In the genomic region with DNA sequence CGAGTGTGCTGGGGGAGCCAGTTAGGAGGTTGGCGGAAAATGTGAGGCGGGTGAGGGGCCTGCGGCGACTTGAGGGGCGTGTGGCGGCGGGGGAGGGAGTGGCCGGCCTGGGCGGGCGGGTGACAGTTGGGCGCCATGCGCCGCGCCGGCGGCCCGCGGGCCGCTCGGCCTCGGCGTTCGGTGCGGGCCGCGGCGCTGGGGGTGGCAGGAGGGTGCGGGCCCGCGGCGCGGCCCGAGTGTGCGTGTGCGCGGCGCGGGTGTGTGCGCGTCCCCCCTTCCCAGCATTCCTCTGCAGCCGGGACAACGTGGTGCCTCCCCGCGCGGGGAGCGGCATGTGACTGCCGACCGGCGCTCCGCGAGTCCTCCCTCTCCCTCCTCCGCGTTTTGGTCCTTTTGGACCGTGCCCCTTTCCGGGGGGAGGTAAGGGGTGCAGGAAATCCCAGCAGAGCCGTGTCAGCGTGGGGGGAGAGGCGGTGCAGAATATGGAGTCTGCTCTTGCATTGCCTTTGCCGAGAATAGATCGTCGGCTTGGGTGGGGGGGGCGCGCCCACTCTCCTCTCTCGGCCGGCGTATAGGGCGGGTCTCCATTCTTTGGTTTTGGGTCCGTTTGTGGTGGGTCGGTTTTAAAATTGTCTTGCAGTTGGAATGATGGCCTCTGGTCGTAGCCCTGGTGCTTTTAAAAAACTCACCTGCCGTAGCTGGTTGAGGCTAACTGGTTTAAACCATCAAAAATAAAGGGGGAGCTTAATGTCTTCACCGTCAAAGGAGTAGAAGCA, we compare ENCODE assay signal across 8 cellular contexts. TPM values are rescaled to one million over a fixed set of nuclear protein-coding genes. Genes with fewer than 3 reads are reported as not detected.
DNase-seq lines count a peak whose midpoint lies in the region; ATAC-seq, FAIRE-seq and TF ChIP-seq lines count a peak whose summit lies in the region.

No MANE protein-coding gene starts in this region.

- no peaks in the 10 kb centered on the region for H3K27me3 ChIP-seq in endothelial cell of umbilical vein (ENCODE audit: control insufficient read depth in 2 of 2, insufficient read depth in 2 of 2, low read length in 2 of 2)

- FAIRE-seq in endothelial cell of umbilical vein (lab: Jason Lieb, UNC) = peak; percentile 75

- DNase-seq in EH (ENCODE audit: low read depth) = peak; percentile 53
- DNase-seq in NB4 (ENCODE audit: low read depth) = peak; percentile 77
- DNase-seq in activated T-cell treated with anti-CD3 and anti-CD28 coated beads for 1 hour (ENCODE audit: low read depth) = peak; percentile 36
- DNase-seq in endothelial cell of umbilical vein (ENCODE audit: low read depth, low spot score) = peak; percentile 29
- peak; percentile 73 for DNase-seq in midbrain (lab: John Stamatoyannopoulos, UW)
- peak; percentile 74 for DNase-seq in stimulated activated CD8-positive, alpha-beta memory T cell treated with anti-CD3 and anti-CD28 coated beads, Interleukin-4, amount 100 ng/mL, for 48 hours
- no peak for DNase-seq in NCI-H1048 (lab: John Stamatoyannopoulos, UW)

- POLR2A ChIA-PET in endothelial cell of umbilical vein (lab: Charles Lee) = interaction anchor here (0.7 kb wide), 1 partner anchor 35 kb away, joined by 4 read pairs; no protein-coding TSS in a partner anchor

- ATAC-seq in HG03025 (IDR thresholded peaks at IDR 0.05; ENCODE audit: low FRiP score, unreplicated experiment) = no peak

- peak overlapping the region; percentile 85 for H3K4me2 ChIP-seq in endothelial cell of umbilical vein (ENCODE audit: insufficient read depth, low read length)

- CTCF ChIA-PET in endothelial cell of umbilical vein (lab: Charles Lee) = interaction anchor here (1.0 to 2.2 kb wide), 4 partner anchors 11 to 107 kb away, joined by 3 to 7 read pairs (median 4); no protein-coding TSS in a partner anchor

- no peak for TF ChIP-seq POLR2A in NB4 (IDR thresholded peaks at IDR 0.05; ENCODE audit: extremely low read depth, insufficient read length)
- TF ChIP-seq POLR2A in endothelial cell of umbilical vein (IDR thresholded peaks at IDR 0.05; ENCODE audit: low read depth, low read length) = peak; percentile 44

- H2AFZ ChIP-seq in endothelial cell of umbilical vein (ENCODE audit: low read depth, low read length) = no peak overlapping the region

- peak overlapping the region; percentile 51 for H3K27ac ChIP-seq in endothelial cell of umbilical vein (ENCODE audit: insufficient read depth, low read depth, low read length)

- no peaks in the 10 kb centered on the region for H3K9me3 ChIP-seq in endothelial cell of umbilical vein (replicated peaks; ENCODE audit: control insufficient read depth, insufficient read depth, low read length)

- H3K79me2 ChIP-seq in endothelial cell of umbilical vein (ENCODE audit: control insufficient read depth, insufficient read depth, low read length) = peaks cover 67% of the 10 kb centered on the region

- no peaks in the 10 kb centered on the region for H3K36me3 ChIP-seq in endothelial cell of umbilical vein (ENCODE audit: control insufficient read depth in 2 of 2, extremely low read depth in 1 of 2, insufficient read depth in 2 of 2, low read length in 2 of 2)

- peaks cover 13% of the 10 kb centered on the region for H4K20me1 ChIP-seq in endothelial cell of umbilical vein (replicated peaks; ENCODE audit: control insufficient read depth, extremely low read depth, insufficient read depth, low read length)

- peaks cover 34% of the 10 kb centered on the region for H3K4me1 ChIP-seq in endothelial cell of umbilical vein (ENCODE audit: control insufficient read depth, extremely low read depth, insufficient read depth, low read length)

- H3K4me3 ChIP-seq in NB4 (ENCODE audit: low read depth, low read length) (peak overlapping the region; percentile 96), endothelial cell of umbilical vein (replicated peaks in 1 of 3; ENCODE audit: insufficient read depth in 1 of 3, low read depth in 1 of 3, low read length in 3 of 3) (peak overlapping the region; percentile 86 to 92 (median 88))

- no peak for TF ChIP-seq CTCF in NB4 (IDR thresholded peaks at IDR 0.05; ENCODE audit: low read depth, low read length)
- no peak for TF ChIP-seq CTCF in endothelial cell of umbilical vein (IDR thresholded peaks at IDR 0.05; ENCODE audit: extremely low read depth in 1 of 2, insufficient read depth in 1 of 2, low read depth in 1 of 2, low read length in 2 of 2)

- dilution Hi-C loops in endothelial cell of umbilical vein (cut with MboI; ENCODE audit: extremely low pct_ligation_motif_present, low sequenced_read_pairs) = no loop called here

- no TSS peak for BruUV-seq in endothelial cell of umbilical vein (replicated peaks; lab: Mats Ljungman, UMichigan)

- intact Hi-C loops in endothelial cell of umbilical vein (cut with micrococcal nuclease) = loop anchor here (2.0 to 10.0 kb wide), 4 partner anchors 14 to 712 kb away; partner anchors contain the start of gene MRPL22

- H3K9ac ChIP-seq in endothelial cell of umbilical vein (replicated peaks; ENCODE audit: extremely low read depth, insufficient read depth, low read length) = peak overlapping the region; percentile 82

- H3K9me1 ChIP-seq in endothelial cell of umbilical vein (replicated peaks; ENCODE audit: control insufficient read depth, extremely low read depth, insufficient read depth, low read length) = no peaks in the 10 kb centered on the region

TF ChIP-seq in endothelial cell of umbilical vein, 7 proteins besides CTCF, POLR2A, EP300 and RAD21:
- TF ChIP-seq MYC (IDR thresholded peaks at IDR 0.05; ENCODE audit: low read depth, low read length) (peak; percentile 76), FOS (IDR thresholded peaks at IDR 0.05; ENCODE audit: borderline replicate concordance, insufficient read depth, low read length) (no peak), POLR2AphosphoS5 (IDR thresholded peaks at IDR 0.05; ENCODE audit: insufficient read depth, low read depth, low read length) (peak; percentile 49)
- TF ChIP-seq, protein P1, sequence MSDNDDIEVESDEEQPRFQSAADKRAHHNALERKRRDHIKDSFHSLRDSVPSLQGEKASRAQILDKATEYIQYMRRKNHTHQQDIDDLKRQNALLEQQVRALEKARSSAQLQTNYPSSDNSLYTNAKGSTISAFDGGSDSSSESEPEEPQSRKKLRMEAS (IDR thresholded peaks at IDR 0.05; ENCODE audit: insufficient read depth, insufficient read length) = peak; percentile 36

RNA-seq across cellular contexts. Expression of gene LARP1, which starts 1.9 kb away (rescaled TPM):
- total RNA-seq in endothelial cell of umbilical vein = 227 and 252 TPM in 2 replicates
- polyA plus RNA-seq in endothelial cell of umbilical vein = 57.1 and 70.4 TPM in 2 replicates
- polyA plus RNA-seq in endothelial cell of umbilical vein (2011; cell fraction: cytosol; rRNA removed) = 74.0 and 83.1 TPM in 2 replicates
- 155 and 162 TPM in 2 replicates for polyA plus RNA-seq in endothelial cell of umbilical vein (2011; cell fraction: nucleus; rRNA removed)
- polyA plus RNA-seq in endothelial cell of umbilical vein (2012) = 86.8 and 99.9 TPM in 2 replicates
- polyA minus RNA-seq in endothelial cell of umbilical vein = 120 and 127 TPM in 2 replicates
- 87.9 TPM for polyA minus RNA-seq in endothelial cell of umbilical vein (2011; cell fraction: cytosol; rRNA and poly(A)+ RNA removed)
- 92.8 and 116 TPM in 2 replicates for polyA minus RNA-seq in endothelial cell of umbilical vein (2011; cell fraction: nucleus; rRNA and poly(A)+ RNA removed)
